1 cellular context compared by ENCODE assay signal in the genomic region with DNA sequence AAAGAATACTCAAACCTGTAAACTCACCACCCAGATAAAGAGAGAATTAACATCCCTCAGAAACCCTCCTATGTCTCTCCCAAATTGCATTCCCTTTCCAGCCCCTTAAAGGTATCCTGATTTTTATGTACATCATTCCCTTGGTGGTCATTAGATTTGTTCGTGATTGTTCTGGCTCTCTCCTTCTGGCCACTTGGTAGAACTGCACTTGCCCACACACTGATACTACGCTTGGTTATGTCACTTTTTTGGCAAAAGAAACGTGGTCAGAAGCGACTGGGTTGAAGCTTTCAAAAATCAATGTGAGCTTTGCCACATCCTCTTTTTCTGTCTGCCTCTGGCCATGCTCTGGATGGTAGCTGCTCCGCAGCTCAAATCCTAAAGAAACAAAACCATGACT.
TF ChIP-seq lines count a peak whose summit lies in the region.

No MANE protein-coding gene starts in this region.

TF ChIP-seq in GM12878, 131 proteins besides CTCF, POLR2A, EP300 and RAD21 (continued from another document):
- TF ChIP-seq, protein P1, sequence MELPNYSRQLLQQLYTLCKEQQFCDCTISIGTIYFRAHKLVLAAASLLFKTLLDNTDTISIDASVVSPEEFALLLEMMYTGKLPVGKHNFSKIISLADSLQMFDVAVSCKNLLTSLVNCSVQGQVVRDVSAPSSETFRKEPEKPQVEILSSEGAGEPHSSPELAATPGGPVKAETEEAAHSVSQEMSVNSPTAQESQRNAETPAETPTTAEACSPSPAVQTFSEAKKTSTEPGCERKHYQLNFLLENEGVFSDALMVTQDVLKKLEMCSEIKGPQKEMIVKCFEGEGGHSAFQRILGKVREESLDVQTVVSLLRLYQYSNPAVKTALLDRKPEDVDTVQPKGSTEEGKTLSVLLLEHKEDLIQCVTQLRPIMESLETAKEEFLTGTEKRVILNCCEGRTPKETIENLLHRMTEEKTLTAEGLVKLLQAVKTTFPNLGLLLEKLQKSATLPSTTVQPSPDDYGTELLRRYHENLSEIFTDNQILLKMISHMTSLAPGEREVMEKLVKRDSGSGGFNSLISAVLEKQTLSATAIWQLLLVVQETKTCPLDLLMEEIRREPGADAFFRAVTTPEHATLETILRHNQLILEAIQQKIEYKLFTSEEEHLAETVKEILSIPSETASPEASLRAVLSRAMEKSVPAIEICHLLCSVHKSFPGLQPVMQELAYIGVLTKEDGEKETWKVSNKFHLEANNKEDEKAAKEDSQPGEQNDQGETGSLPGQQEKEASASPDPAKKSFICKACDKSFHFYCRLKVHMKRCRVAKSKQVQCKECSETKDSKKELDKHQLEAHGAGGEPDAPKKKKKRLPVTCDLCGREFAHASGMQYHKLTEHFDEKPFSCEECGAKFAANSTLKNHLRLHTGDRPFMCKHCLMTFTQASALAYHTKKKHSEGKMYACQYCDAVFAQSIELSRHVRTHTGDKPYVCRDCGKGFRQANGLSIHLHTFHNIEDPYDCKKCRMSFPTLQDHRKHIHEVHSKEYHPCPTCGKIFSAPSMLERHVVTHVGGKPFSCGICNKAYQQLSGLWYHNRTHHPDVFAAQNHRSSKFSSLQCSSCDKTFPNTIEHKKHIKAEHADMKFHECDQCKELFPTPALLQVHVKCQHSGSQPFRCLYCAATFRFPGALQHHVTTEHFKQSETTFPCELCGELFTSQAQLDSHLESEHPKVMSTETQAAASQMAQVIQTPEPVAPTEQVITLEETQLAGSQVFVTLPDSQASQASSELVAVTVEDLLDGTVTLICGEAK (IDR thresholded peaks at IDR 0.05; ENCODE audit: borderline replicate concordance), result no peak
- TF ChIP-seq, protein P2, sequence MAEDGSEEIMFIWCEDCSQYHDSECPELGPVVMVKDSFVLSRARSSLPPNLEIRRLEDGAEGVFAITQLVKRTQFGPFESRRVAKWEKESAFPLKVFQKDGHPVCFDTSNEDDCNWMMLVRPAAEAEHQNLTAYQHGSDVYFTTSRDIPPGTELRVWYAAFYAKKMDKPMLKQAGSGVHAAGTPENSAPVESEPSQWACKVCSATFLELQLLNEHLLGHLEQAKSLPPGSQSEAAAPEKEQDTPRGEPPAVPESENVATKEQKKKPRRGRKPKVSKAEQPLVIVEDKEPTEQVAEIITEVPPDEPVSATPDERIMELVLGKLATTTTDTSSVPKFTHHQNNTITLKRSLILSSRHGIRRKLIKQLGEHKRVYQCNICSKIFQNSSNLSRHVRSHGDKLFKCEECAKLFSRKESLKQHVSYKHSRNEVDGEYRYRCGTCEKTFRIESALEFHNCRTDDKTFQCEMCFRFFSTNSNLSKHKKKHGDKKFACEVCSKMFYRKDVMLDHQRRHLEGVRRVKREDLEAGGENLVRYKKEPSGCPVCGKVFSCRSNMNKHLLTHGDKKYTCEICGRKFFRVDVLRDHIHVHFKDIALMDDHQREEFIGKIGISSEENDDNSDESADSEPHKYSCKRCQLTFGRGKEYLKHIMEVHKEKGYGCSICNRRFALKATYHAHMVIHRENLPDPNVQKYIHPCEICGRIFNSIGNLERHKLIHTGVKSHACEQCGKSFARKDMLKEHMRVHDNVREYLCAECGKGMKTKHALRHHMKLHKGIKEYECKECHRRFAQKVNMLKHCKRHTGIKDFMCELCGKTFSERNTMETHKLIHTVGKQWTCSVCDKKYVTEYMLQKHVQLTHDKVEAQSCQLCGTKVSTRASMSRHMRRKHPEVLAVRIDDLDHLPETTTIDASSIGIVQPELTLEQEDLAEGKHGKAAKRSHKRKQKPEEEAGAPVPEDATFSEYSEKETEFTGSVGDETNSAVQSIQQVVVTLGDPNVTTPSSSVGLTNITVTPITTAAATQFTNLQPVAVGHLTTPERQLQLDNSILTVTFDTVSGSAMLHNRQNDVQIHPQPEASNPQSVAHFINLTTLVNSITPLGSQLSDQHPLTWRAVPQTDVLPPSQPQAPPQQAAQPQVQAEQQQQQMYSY (CRISPR knock-in tag; IDR thresholded peaks at IDR 0.05), result no peak
- TF ChIP-seq NBN (IDR thresholded peaks at IDR 0.05), result no peak
- TF ChIP-seq, protein P3, sequence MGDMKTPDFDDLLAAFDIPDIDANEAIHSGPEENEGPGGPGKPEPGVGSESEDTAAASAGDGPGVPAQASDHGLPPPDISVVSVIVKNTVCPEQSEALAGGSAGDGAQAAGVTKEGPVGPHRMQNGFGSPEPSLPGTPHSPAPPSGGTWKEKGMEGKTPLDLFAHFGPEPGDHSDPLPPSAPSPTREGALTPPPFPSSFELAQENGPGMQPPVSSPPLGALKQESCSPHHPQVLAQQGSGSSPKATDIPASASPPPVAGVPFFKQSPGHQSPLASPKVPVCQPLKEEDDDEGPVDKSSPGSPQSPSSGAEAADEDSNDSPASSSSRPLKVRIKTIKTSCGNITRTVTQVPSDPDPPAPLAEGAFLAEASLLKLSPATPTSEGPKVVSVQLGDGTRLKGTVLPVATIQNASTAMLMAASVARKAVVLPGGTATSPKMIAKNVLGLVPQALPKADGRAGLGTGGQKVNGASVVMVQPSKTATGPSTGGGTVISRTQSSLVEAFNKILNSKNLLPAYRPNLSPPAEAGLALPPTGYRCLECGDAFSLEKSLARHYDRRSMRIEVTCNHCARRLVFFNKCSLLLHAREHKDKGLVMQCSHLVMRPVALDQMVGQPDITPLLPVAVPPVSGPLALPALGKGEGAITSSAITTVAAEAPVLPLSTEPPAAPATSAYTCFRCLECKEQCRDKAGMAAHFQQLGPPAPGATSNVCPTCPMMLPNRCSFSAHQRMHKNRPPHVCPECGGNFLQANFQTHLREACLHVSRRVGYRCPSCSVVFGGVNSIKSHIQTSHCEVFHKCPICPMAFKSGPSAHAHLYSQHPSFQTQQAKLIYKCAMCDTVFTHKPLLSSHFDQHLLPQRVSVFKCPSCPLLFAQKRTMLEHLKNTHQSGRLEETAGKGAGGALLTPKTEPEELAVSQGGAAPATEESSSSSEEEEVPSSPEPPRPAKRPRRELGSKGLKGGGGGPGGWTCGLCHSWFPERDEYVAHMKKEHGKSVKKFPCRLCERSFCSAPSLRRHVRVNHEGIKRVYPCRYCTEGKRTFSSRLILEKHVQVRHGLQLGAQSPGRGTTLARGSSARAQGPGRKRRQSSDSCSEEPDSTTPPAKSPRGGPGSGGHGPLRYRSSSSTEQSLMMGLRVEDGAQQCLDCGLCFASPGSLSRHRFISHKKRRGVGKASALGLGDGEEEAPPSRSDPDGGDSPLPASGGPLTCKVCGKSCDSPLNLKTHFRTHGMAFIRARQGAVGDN (IDR thresholded peaks at IDR 0.05), result no peak
- no peak for TF ChIP-seq JUND (IDR thresholded peaks at IDR 0.05; ENCODE audit: low read depth, low read length)
- TF ChIP-seq TBL1XR1 (IDR thresholded peaks at IDR 0.05; ENCODE audit: low read depth, low read length), result no peak
- no peak for TF ChIP-seq TCF3 (IDR thresholded peaks at IDR 0.05; ENCODE audit: borderline replicate concordance, insufficient read depth, low read depth, low read length)
- no peak for TF ChIP-seq POLR2AphosphoS5 (IDR thresholded peaks at IDR 0.05; ENCODE audit: low read length)
- TF ChIP-seq, protein P4, sequence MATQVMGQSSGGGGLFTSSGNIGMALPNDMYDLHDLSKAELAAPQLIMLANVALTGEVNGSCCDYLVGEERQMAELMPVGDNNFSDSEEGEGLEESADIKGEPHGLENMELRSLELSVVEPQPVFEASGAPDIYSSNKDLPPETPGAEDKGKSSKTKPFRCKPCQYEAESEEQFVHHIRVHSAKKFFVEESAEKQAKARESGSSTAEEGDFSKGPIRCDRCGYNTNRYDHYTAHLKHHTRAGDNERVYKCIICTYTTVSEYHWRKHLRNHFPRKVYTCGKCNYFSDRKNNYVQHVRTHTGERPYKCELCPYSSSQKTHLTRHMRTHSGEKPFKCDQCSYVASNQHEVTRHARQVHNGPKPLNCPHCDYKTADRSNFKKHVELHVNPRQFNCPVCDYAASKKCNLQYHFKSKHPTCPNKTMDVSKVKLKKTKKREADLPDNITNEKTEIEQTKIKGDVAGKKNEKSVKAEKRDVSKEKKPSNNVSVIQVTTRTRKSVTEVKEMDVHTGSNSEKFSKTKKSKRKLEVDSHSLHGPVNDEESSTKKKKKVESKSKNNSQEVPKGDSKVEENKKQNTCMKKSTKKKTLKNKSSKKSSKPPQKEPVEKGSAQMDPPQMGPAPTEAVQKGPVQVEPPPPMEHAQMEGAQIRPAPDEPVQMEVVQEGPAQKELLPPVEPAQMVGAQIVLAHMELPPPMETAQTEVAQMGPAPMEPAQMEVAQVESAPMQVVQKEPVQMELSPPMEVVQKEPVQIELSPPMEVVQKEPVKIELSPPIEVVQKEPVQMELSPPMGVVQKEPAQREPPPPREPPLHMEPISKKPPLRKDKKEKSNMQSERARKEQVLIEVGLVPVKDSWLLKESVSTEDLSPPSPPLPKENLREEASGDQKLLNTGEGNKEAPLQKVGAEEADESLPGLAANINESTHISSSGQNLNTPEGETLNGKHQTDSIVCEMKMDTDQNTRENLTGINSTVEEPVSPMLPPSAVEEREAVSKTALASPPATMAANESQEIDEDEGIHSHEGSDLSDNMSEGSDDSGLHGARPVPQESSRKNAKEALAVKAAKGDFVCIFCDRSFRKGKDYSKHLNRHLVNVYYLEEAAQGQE (IDR thresholded peaks at IDR 0.05; ENCODE audit: low read depth, low read length), result no peak
- no peak for TF ChIP-seq CBX3 (IDR thresholded peaks at IDR 0.05; ENCODE audit: borderline replicate concordance, low read depth)
- no peak for TF ChIP-seq PML (IDR thresholded peaks at IDR 0.05; ENCODE audit: low read length)
- no peak for TF ChIP-seq SPI1 (IDR thresholded peaks at IDR 0.05; ENCODE audit: borderline replicate concordance, insufficient read depth, low read depth, low read length)
- no peak for TF ChIP-seq NR2F1 (conservative IDR thresholded peaks at IDR 0.05)
